9 cellular contexts compared by ENCODE assay signal in the genomic region with DNA sequence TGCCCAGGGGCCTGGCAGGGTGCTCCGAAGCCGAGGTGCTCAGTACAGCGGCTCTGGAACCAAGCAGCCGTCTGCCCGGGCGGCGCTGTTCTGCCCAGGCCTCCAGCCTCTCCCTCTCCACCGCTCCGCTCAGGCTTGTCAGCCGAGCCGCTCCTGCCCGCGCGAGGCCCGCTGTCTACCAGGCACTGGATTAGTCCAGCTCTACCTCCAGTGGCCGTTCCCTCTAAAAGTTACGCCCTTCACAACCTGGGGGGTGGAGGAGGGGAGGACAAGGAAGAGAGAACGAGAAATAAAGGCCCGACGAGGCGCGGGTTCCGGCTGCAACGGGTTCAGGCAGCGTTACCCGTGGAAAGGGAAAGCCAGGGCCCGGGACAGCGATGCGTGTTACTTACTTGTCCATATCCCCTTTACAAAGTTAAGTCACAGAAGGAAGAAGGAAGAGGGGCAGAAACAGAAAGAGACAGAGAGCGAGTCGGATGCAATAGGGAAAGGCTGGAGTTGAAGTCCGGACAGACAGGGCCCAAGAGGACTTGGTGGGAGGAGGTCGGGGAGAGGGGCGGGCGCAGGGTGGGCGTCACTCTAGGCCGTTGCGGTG. TPM values are rescaled to one million over a fixed set of nuclear protein-coding genes. Genes with fewer than 3 reads are reported as not detected.
DNase-seq lines count a peak whose midpoint lies in the region; ATAC-seq and TF ChIP-seq lines count a peak whose summit lies in the region.
"Had no signal": no experiment of that assay in that cellular context is flagged by ENCODE, and none has a peak within 500 bp of the region (broad histone marks: within the 10 kb centered on the region; RNA-seq: fewer than 3 reads in every experiment).

No MANE protein-coding gene starts in this region.

- no peaks in the 10 kb centered on the region for H3K36me3 ChIP-seq in skeletal muscle satellite cell (ENCODE audit: insufficient read depth, low read length)

- H3K4me3 Mint-ChIP-seq in glutamatergic neuron (ENCODE audit: unreplicated experiment) = peak overlapping the region; percentile 81

- H3K4me1 ChIP-seq in skeletal muscle satellite cell (ENCODE audit: control insufficient read depth, insufficient read depth, low read length) = no peaks in the 10 kb centered on the region

- peak; percentile 44 for DNase-seq in NCI-H2227 (lab: John Stamatoyannopoulos, UW; ENCODE audit: unreplicated experiment)
- DNase-seq in NCI-H2227 treated with DMSO at 0.1 percent for 48 hours (lab: John Stamatoyannopoulos, UW) = no peak
- DNase-seq in glutamatergic neuron = peak; percentile 57
- DNase-seq in SHP77 (lab: John Stamatoyannopoulos, UW) = no peak

- no peaks in the 10 kb centered on the region for H3K9me3 ChIP-seq in skeletal muscle satellite cell (replicated peaks; ENCODE audit: low read length)

- no peaks in the 10 kb centered on the region for H3K36me3 Mint-ChIP-seq in glutamatergic neuron (ENCODE audit: unreplicated experiment)

- H3K27ac Mint-ChIP-seq in glutamatergic neuron (ENCODE audit: unreplicated experiment) = peak overlapping the region; percentile 84

- H3K4me1 Mint-ChIP-seq in glutamatergic neuron (ENCODE audit: low read depth, unreplicated experiment) = peaks cover 8% of the 10 kb centered on the region

- H3K4me2 ChIP-seq in skeletal muscle satellite cell (ENCODE audit: low read length) = peak overlapping the region; percentile 41

- H3K9me3 Mint-ChIP-seq in glutamatergic neuron (ENCODE audit: unreplicated experiment) = peaks cover 9% of the 10 kb centered on the region

- H3K9ac ChIP-seq in skeletal muscle satellite cell (ENCODE audit: low read depth, low read length) = no peak overlapping the region

- H3K27me3 ChIP-seq in skeletal muscle satellite cell (ENCODE audit: control insufficient read depth, insufficient read depth, low read length) = peaks cover 94% of the 10 kb centered on the region

- TF ChIP-seq CTCF in glutamatergic neuron (IDR thresholded peaks at IDR 0.05; ENCODE audit: partially characterized antibody, unreplicated experiment) = no peak

- peaks cover 27% of the 10 kb centered on the region for H3K27me3 Mint-ChIP-seq in glutamatergic neuron (ENCODE audit: unreplicated experiment)

- H3K4me3 ChIP-seq in skeletal muscle satellite cell (ENCODE audit: low read length) = peak overlapping the region; percentile 42

- ATAC-seq in SK-N-SH treated with all-trans-retinoic acid at 6 μM for 48 hours = peak; percentile 90
- ATAC-seq in HG02981 (IDR thresholded peaks at IDR 0.05; ENCODE audit: unreplicated experiment) = no peak
- no peak for ATAC-seq in HG03095 (IDR thresholded peaks at IDR 0.05; ENCODE audit: unreplicated experiment)

TF ChIP-seq in SK-N-SH treated with all-trans-retinoic acid at 6 μM for 48 hours, 23 proteins besides CTCF, POLR2A, EP300 and RAD21:
- TF ChIP-seq ARNTL (CRISPR knock-in tag; IDR thresholded peaks at IDR 0.05; ENCODE audit: borderline replicate concordance, low read depth) = no peak
- TF ChIP-seq, protein P1, sequence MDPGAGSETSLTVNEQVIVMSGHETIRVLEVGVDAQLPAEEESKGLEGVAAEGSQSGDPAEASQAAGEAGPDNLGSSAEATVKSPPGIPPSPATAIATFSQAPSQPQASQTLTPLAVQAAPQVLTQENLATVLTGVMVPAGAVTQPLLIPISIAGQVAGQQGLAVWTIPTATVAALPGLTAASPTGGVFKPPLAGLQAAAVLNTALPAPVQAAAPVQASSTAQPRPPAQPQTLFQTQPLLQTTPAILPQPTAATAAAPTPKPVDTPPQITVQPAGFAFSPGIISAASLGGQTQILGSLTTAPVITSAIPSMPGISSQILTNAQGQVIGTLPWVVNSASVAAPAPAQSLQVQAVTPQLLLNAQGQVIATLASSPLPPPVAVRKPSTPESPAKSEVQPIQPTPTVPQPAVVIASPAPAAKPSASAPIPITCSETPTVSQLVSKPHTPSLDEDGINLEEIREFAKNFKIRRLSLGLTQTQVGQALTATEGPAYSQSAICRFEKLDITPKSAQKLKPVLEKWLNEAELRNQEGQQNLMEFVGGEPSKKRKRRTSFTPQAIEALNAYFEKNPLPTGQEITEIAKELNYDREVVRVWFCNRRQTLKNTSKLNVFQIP (CRISPR knock-in tag; IDR thresholded peaks at IDR 0.05; ENCODE audit: borderline replicate concordance, low read depth) = no peak
- TF ChIP-seq, protein P2, sequence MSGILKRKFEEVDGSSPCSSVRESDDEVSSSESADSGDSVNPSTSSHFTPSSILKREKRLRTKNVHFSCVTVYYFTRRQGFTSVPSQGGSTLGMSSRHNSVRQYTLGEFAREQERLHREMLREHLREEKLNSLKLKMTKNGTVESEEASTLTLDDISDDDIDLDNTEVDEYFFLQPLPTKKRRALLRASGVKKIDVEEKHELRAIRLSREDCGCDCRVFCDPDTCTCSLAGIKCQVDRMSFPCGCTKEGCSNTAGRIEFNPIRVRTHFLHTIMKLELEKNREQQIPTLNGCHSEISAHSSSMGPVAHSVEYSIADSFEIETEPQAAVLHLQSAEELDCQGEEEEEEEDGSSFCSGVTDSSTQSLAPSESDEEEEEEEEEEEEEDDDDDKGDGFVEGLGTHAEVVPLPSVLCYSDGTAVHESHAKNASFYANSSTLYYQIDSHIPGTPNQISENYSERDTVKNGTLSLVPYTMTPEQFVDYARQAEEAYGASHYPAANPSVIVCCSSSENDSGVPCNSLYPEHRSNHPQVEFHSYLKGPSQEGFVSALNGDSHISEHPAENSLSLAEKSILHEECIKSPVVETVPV (CRISPR knock-in tag; IDR thresholded peaks at IDR 0.05) = no peak
- no peak for TF ChIP-seq RARB (CRISPR knock-in tag; IDR thresholded peaks at IDR 0.05)

RNA-seq across cellular contexts. Expression of gene SP8, which starts 2.9 kb away (rescaled TPM):
- not detected for total RNA-seq in glutamatergic neuron (ENCODE audit: unreplicated experiment)
- total RNA-seq in skeletal muscle satellite cell (2012; rRNA removed) = not detected in 2 replicates
- total RNA-seq: mononuclear cell had no signal

Comparison
In these comparisons a context has a peak if more than half of its experiments do, and no peak if none do; other contexts are left out.
1. DNase-seq: peak in NCI-H2227 (single experiment) and glutamatergic neuron (single experiment); none in NCI-H2227 treated with DMSO at 0.1 percent for 48 hours (single experiment) and SHP77 (0 of 2).